ENCODE assay signal across 1 cellular context in the genomic region with DNA sequence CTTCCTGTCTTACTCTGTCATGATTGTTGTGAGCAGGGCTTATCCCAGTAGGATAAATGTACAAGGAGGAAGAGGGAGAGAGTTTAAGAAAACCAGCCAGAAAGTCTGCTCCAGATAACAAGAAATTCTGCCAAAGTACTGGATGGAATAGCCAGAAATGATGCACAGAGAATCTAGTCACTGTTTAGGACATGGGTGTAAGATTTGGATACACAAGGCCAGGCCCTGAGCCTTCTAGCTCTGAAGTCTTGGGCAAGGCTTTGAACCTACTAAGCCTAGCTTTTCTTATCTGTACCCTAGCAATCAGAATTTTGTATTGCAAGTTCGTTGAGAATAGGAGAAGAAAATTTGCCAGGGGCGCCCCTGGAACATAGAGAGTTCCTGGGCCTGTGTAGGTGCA.
TF ChIP-seq lines count a peak whose summit lies in the region.

No MANE protein-coding gene starts in this region.

TF ChIP-seq in HepG2, 621 proteins besides CTCF, POLR2A, EP300 and RAD21 (continued from another document):
- TF ChIP-seq, protein P1, sequence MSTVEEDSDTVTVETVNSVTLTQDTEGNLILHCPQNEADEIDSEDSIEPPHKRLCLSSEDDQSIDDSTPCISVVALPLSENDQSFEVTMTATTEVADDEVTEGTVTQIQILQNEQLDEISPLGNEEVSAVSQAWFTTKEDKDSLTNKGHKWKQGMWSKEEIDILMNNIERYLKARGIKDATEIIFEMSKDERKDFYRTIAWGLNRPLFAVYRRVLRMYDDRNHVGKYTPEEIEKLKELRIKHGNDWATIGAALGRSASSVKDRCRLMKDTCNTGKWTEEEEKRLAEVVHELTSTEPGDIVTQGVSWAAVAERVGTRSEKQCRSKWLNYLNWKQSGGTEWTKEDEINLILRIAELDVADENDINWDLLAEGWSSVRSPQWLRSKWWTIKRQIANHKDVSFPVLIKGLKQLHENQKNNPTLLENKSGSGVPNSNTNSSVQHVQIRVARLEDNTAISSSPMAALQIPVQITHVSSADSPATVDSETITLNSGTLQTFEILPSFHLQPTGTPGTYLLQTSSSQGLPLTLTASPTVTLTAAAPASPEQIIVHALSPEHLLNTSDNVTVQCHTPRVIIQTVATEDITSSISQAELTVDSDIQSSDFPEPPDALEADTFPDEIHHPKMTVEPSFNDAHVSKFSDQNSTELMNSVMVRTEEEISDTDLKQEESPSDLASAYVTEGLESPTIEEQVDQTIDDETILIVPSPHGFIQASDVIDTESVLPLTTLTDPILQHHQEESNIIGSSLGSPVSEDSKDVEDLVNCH (CRISPR knock-in tag; IDR thresholded peaks at IDR 0.05), result no peak
- TF ChIP-seq, protein P2, sequence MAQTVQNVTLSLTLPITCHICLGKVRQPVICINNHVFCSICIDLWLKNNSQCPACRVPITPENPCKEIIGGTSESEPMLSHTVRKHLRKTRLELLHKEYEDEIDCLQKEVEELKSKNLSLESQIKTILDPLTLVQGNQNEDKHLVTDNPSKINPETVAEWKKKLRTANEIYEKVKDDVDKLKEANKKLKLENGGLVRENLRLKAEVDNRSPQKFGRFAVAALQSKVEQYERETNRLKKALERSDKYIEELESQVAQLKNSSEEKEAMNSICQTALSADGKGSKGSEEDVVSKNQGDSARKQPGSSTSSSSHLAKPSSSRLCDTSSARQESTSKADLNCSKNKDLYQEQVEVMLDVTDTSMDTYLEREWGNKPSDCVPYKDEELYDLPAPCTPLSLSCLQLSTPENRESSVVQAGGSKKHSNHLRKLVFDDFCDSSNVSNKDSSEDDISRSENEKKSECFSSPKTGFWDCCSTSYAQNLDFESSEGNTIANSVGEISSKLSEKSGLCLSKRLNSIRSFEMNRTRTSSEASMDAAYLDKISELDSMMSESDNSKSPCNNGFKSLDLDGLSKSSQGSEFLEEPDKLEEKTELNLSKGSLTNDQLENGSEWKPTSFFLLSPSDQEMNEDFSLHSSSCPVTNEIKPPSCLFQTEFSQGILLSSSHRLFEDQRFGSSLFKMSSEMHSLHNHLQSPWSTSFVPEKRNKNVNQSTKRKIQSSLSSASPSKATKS (CRISPR knock-in tag; IDR thresholded peaks at IDR 0.05), result no peak
- TF ChIP-seq ZNF329 (CRISPR knock-in tag; IDR thresholded peaks at IDR 0.05; ENCODE audit: low read depth), result no peak
- TF ChIP-seq CBX1 (IDR thresholded peaks at IDR 0.05; ENCODE audit: low read depth), result no peak
- TF ChIP-seq NR2F2 (IDR thresholded peaks at IDR 0.05; ENCODE audit: borderline replicate concordance, low read depth), result no peak
